In genomic region chr16:15585956-15586355, GRCh38 we compare ENCODE assay signal across 1 cellular context.
A peak's percentile ranks its signal among the peaks of the same experiment; 100 is the strongest.
TF ChIP-seq lines count a peak whose summit lies in the region.

No MANE protein-coding gene starts in this region.

TF ChIP-seq in HepG2, 621 proteins besides CTCF, POLR2A, EP300 and RAD21:
- TF ChIP-seq ZFP82 (CRISPR knock-in tag; IDR thresholded peaks at IDR 0.05; ENCODE audit: borderline replicate concordance) (peak; percentile 99), CEBPB (IDR thresholded peaks at IDR 0.05; ENCODE audit: borderline replicate concordance, low read depth, low read length) (no peak)
